Comparison of ENCODE assay signal across 32 cellular contexts in genomic region chr7:26777383-26777782, GRCh38.
DNase-seq lines count a peak whose midpoint lies in the region; ATAC-seq, FAIRE-seq and TF ChIP-seq lines count a peak whose summit lies in the region.
"Had no signal": no experiment of that assay in that cellular context is flagged by ENCODE, and none has a peak within 500 bp of the region (broad histone marks: within the 10 kb centered on the region; RNA-seq: fewer than 3 reads in every experiment).

No MANE protein-coding gene starts in this region.

- no peak for TF ChIP-seq CTCF in fibroblast of mammary gland (conservative IDR thresholded peaks at IDR 0.05; ENCODE audit: control insufficient read depth, insufficient read depth, low read depth, low read length)

- CTCF ChIA-PET in T-cell (lab: Charles Lee) = no interaction called here

- no peaks in the 10 kb centered on the region for H3K4me1 Mint-ChIP-seq in T-cell
- H3K4me1 Mint-ChIP-seq: activated B cell treated with CpG ODN at 0.5 μM for 24 hours; activated naive CD8-positive, alpha-beta T cell treated with anti-CD3 and anti-CD28 coated beads, Interleukin-2, amount 10 ng/mL, durations not matched to agents 7 days and 5 days; naive thymus-derived CD8-positive, alpha-beta T cell had no signal

- no peak overlapping the region for H3K27ac Mint-ChIP-seq in T-cell
- H3K27ac Mint-ChIP-seq: activated B cell treated with CpG ODN at 0.5 μM for 24 hours; activated naive CD8-positive, alpha-beta T cell treated with anti-CD3 and anti-CD28 coated beads, Interleukin-2, amount 10 ng/mL, durations not matched to agents 7 days and 5 days; activated T-cell treated with anti-CD3 and anti-CD28 coated beads, Interleukin-2, amount 50 U/mL, for 24 hours; HFFc6; naive thymus-derived CD8-positive, alpha-beta T cell had no signal

- peak; percentile 17 for FAIRE-seq in G401.6 (lab: Jason Lieb, UNC)
- FAIRE-seq: GM12891 had no signal

- no peaks in the 10 kb centered on the region; the same call in 1 of the 2 replicates for H3K27me3 ChIP-seq in H7 (ENCODE audit: control insufficient read depth, insufficient read depth, low read length)
- H3K27me3 ChIP-seq: BE2C, gastroesophageal sphincter, hepatocyte, stomach, vagina had no signal

- H3K4me3 ChIP-seq in H7 (ENCODE audit: insufficient read depth, low read depth, low read length) (no peak overlapping the region), fibroblast of mammary gland (ENCODE audit: control insufficient read depth, low read depth, low read length) (no peak overlapping the region)
- H3K4me3 ChIP-seq: gastroesophageal sphincter, hepatocyte, lower lobe of right lung, prostate gland, stomach, vagina had no signal

- H3K4me3 Mint-ChIP-seq in T-cell = no peak overlapping the region
- H3K4me3 Mint-ChIP-seq: activated B cell treated with CpG ODN at 0.5 μM for 24 hours; activated naive CD8-positive, alpha-beta T cell treated with anti-CD3 and anti-CD28 coated beads, Interleukin-2, amount 10 ng/mL, durations not matched to agents 7 days and 5 days; activated T-cell treated with anti-CD3 and anti-CD28 coated beads, Interleukin-2, amount 50 U/mL, for 24 hours; HFFc6; naive thymus-derived CD8-positive, alpha-beta T cell had no signal

- H3K36me3 Mint-ChIP-seq in T-cell = peaks cover 9% of the 10 kb centered on the region
- H3K36me3 Mint-ChIP-seq: activated naive CD8-positive, alpha-beta T cell treated with anti-CD3 and anti-CD28 coated beads, Interleukin-2, amount 10 ng/mL, durations not matched to agents 7 days and 5 days had no signal

- peak; percentile 3 for DNase-seq in H7
- peak; percentile 29 for DNase-seq in NCI-H446 treated with DMSO at 0.1 percent for 48 hours (lab: John Stamatoyannopoulos, UW)
- DNase-seq in fibroblast of mammary gland (ENCODE audit: low read depth) = peak; percentile 4
- no peak for DNase-seq in SK-N-DZ (ENCODE audit: low spot score)
- DNase-seq in left cardiac atrium = no peak
- no peak for DNase-seq in T-cell
- DNase-seq: activated B cell treated with CpG ODN at 0.5 μM for 24 hours; activated gamma-delta T cell; activated naive CD8-positive, alpha-beta T cell treated with anti-CD3 and anti-CD28 coated beads, Interleukin-2, amount 10 ng/mL, durations not matched to agents 7 days and 5 days; activated T-cell treated with anti-CD3 and anti-CD28 coated beads, Interleukin-2, amount 50 U/mL, for 24 hours; aorta; BE2C; DMS153; HFFc6; KBM-7; kidney glomerular epithelial cell; lower lobe of right lung; naive thymus-derived CD8-positive, alpha-beta T cell; NCI-H146; nucleus accumbens; SIG-M5; stimulated activated CD4-positive, alpha-beta T cell treated with anti-CD3 and anti-CD28 coated beads, Interleukin-12 subunit alpha, Interleukin-12 subunit beta, amount 100 ng/mL, for 4 hours; stimulated activated CD4-positive, alpha-beta T cell treated with anti-CD3 and anti-CD28 coated beads, Interleukin-4, amount 100 ng/mL, for 1 hour; stomach; T-helper 1 cell had no signal

- H3K9me3 Mint-ChIP-seq in T-cell = no peaks in the 10 kb centered on the region
- H3K9me3 Mint-ChIP-seq: activated naive CD8-positive, alpha-beta T cell treated with anti-CD3 and anti-CD28 coated beads, Interleukin-2, amount 10 ng/mL, durations not matched to agents 7 days and 5 days; activated T-cell treated with anti-CD3 and anti-CD28 coated beads, Interleukin-2, amount 50 U/mL, for 24 hours; HFFc6 had no signal

- POLR2A ChIA-PET in T-cell (lab: Charles Lee) = no interaction called here

- intact Hi-C loops in left cardiac atrium (cut with DNase I) = no loop called here

- H3K27me3 Mint-ChIP-seq in T-cell = no peaks in the 10 kb centered on the region
- H3K27me3 Mint-ChIP-seq: activated B cell treated with CpG ODN at 0.5 μM for 24 hours; activated naive CD8-positive, alpha-beta T cell treated with anti-CD3 and anti-CD28 coated beads, Interleukin-2, amount 10 ng/mL, durations not matched to agents 7 days and 5 days; activated T-cell treated with anti-CD3 and anti-CD28 coated beads, Interleukin-2, amount 50 U/mL, for 24 hours had no signal

- no peaks in the 10 kb centered on the region for H3K36me3 ChIP-seq in H7 (replicated peaks; ENCODE audit: control insufficient read depth, insufficient read depth, low read length)
- H3K36me3 ChIP-seq: BE2C, gastroesophageal sphincter, lower lobe of right lung, prostate gland, stomach, vagina had no signal

- ATAC-seq in left cardiac atrium = no peak
- ATAC-seq in T-cell (replicated peaks in 1 of 4) = no peak
- ATAC-seq: gastroesophageal sphincter; lower lobe of right lung; naive thymus-derived CD8-positive, alpha-beta T cell; sciatic nerve had no signal

Comparison
In these comparisons a context has a peak if more than half of its experiments do, and no peak if none do; other contexts are left out.
1. DNase-seq: peak in H7 (single experiment), NCI-H446 treated with DMSO at 0.1 percent for 48 hours (single experiment) and fibroblast of mammary gland (single experiment); none in SK-N-DZ (single experiment), left cardiac atrium (single experiment) and T-cell (0 of 34).